Comparison of ENCODE assay signal across 1 cellular context in genomic region chr11:66345316-66345649, GRCh38.
TF ChIP-seq lines count a peak whose summit lies in the region.

No MANE protein-coding gene starts in this region.

TF ChIP-seq in GM12878, 131 proteins besides CTCF, POLR2A, EP300 and RAD21:
- peak; percentile 77; the same call in 1 of the 2 replicates for TF ChIP-seq MLLT1 (IDR thresholded peaks at IDR 0.05)
- no peak for TF ChIP-seq FOXK2 (IDR thresholded peaks at IDR 0.05)
- TF ChIP-seq CEBPZ (IDR thresholded peaks at IDR 0.05; ENCODE audit: low read depth, low read length): no peak
- no peak for TF ChIP-seq ZBED1 (IDR thresholded peaks at IDR 0.05; ENCODE audit: borderline replicate concordance)
- TF ChIP-seq PML (IDR thresholded peaks at IDR 0.05; ENCODE audit: low read length): no peak
- 0 out of 2 replicates have a peak, but pooled peaks have one; percentile 2 for TF ChIP-seq PAX5 (IDR thresholded peaks at IDR 0.05; ENCODE audit: borderline replicate concordance, low read depth, low read length)
- 0 out of 2 replicates have a peak, but pooled peaks have one; percentile 1 for TF ChIP-seq ELK1 (IDR thresholded peaks at IDR 0.05; ENCODE audit: low read depth, low read length)
- 0 out of 2 replicates have a peak, but pooled peaks have one; percentile 4 for TF ChIP-seq MAX (IDR thresholded peaks at IDR 0.05; ENCODE audit: low read depth, low read length)
- no peak for TF ChIP-seq POLR2AphosphoS5 (IDR thresholded peaks at IDR 0.05; ENCODE audit: low read length)
- no peak for TF ChIP-seq ATF2 (IDR thresholded peaks at IDR 0.05; ENCODE audit: low read length)
